12 cellular contexts compared by ENCODE assay signal in the genomic region with DNA sequence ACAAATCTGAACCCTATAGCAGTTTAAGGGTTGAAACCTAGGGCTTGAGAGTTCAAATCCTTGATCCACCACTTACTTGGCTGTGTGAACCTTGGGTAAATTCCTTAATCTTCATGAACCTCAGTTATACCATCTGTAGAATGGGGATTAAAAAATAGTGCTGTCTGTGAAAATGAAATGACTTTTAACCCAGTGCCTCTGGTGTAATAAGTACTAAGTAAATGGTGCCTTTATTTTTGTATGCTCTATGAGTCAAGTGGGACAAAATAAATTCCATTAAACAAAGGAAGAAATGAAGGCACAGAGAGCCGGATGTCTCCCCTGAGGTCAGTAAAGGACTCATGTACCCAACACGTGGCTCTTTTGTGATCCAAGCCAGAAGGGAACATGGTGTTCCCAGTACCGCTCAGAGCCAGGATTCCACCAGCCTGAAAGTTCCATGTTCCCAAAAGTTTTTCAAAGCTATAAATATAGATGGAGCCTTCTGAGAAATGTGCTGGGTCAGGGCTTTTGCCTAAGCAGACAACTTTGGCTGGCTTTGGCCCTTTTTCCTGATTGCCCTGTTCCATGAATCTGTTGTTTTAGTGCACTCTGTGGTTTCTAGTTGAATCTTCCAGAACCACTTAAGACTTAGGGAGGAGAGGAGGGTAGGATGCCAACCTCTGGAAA.
A peak's percentile ranks its signal among the peaks of the same experiment; 100 is the strongest.
DNase-seq lines count a peak whose midpoint lies in the region; ATAC-seq, FAIRE-seq and TF ChIP-seq lines count a peak whose summit lies in the region.
"Had no signal": no experiment of that assay in that cellular context is flagged by ENCODE, and none has a peak within 500 bp of the region (broad histone marks: within the 10 kb centered on the region; RNA-seq: fewer than 3 reads in every experiment).

No MANE protein-coding gene starts in this region.

- H3K9ac ChIP-seq in K562 (ENCODE audit: insufficient read depth in 1 of 2, low read depth in 2 of 2, low read length in 2 of 2), result no peak overlapping the region

- peaks cover 9 to 27% (median 16%) of the 10 kb centered on the region in 5 donors for H3K27me3 Mint-ChIP-seq in naive thymus-derived CD4-positive, alpha-beta T cell

- no peak for TF ChIP-seq EP300 in K562 (IDR thresholded peaks at IDR 0.05; ENCODE audit: low read length)

- peaks cover 0 to 18% (median 7%) of the 10 kb centered on the region in 11 donors for H3K9me3 Mint-ChIP-seq in naive thymus-derived CD4-positive, alpha-beta T cell

- H3K36me3 Mint-ChIP-seq in naive thymus-derived CD4-positive, alpha-beta T cell, result peaks cover 0 to 8% (median 2%) of the 10 kb centered on the region in 5 donors

- in situ Hi-C loops in K562 (cut with MboI), result no loop called here

- ATAC-seq in K562, result no peak
- no peak for ATAC-seq in naive thymus-derived CD4-positive, alpha-beta T cell

- H3K4me2 ChIP-seq in K562 (ENCODE audit: insufficient read depth, low read length), result no peak overlapping the region
- no peak overlapping the region for H3K4me2 ChIP-seq in hepatocyte

- H3K79me2 ChIP-seq in ACC112 (ENCODE audit: control insufficient read depth, insufficient read depth, low read length, unreplicated experiment) (no peaks in the 10 kb centered on the region), K562 (ENCODE audit: control insufficient read depth, insufficient read depth, low read length) (no peaks in the 10 kb centered on the region), hepatocyte (no peaks in the 10 kb centered on the region)

- no peaks in the 10 kb centered on the region; the same call in 1 of the 2 replicates for H3K9me3 ChIP-seq in K562 (replicated peaks; ENCODE audit: control insufficient read depth, insufficient read depth, low read depth, low read length)
- H3K9me3 ChIP-seq in hepatocyte (ENCODE audit: low read depth), result peaks cover 7% of the 10 kb centered on the region
- peaks cover 0 to 9% (median 0%) of the 10 kb centered on the region in 3 experiments for H3K9me3 ChIP-seq in naive thymus-derived CD4-positive, alpha-beta T cell (ENCODE audit: control insufficient read depth in 2 of 3, low read length in 3 of 3)
- H3K9me3 ChIP-seq: neutrophil had no signal

- TF ChIP-seq POLR2A in K562 (conservative IDR thresholded peaks at IDR 0.05), result no peak

- no peak for FAIRE-seq in K562 (lab: Jason Lieb, UNC)

- no peak overlapping the region for H3K27ac Mint-ChIP-seq in naive thymus-derived CD4-positive, alpha-beta T cell
- H3K27ac Mint-ChIP-seq: activated T-helper 2 cell treated with anti-CD3 and anti-CD28 coated beads, Interferon-gamma antibody, Interleukin-2, Interleukin-4, amounts not matched to agents 10 μg/mL and 5 μg/mL and 100 μg/mL, durations not matched to agents 14 hours and 24 hours and 36 hours had no signal

- peak overlapping the region; percentile 18; the same call in 1 of the 2 replicates for H3K4me3 ChIP-seq in ACC112 (ENCODE audit: low read depth, low read length)
- H3K4me3 ChIP-seq in K562, result no peak overlapping the region
- H3K4me3 ChIP-seq in hepatocyte, result no peak overlapping the region
- no peak overlapping the region for H3K4me3 ChIP-seq in naive thymus-derived CD4-positive, alpha-beta T cell (ENCODE audit: low read length)

- no peak for DNase-seq in K562 (ENCODE audit: extremely low read depth in 1 of 4, low spot score in 3 of 4)
- peak; percentile 46 for DNase-seq in hepatocyte (ENCODE audit: low spot score)
- DNase-seq in renal cortical epithelial cell (ENCODE audit: low read depth), result peak; percentile 16
- DNase-seq in NCI-H2196 (lab: John Stamatoyannopoulos, UW; ENCODE audit: unreplicated experiment), result no peak
- no peak for DNase-seq in HuH-7.5 (ENCODE audit: low spot score)
- no peak for DNase-seq in naive thymus-derived CD4-positive, alpha-beta T cell
- no peak for DNase-seq in GOT3 (lab: John Stamatoyannopoulos, UW)
- DNase-seq: activated CD4-positive, alpha-beta T cell treated with anti-CD3 and anti-CD28 coated beads for 4 hours; NCI-H146 had no signal

- H3K4me1 ChIP-seq in ACC112 (ENCODE audit: control insufficient read depth, insufficient read depth, low read length, unreplicated experiment) (peaks cover 12% of the 10 kb centered on the region), K562 (replicated peaks in 1 of 2; ENCODE audit: control insufficient read depth in 2 of 2, insufficient read depth in 2 of 2, low read length in 2 of 2) (no peaks in the 10 kb centered on the region), hepatocyte (ENCODE audit: insufficient read depth) (no peaks in the 10 kb centered on the region)
- H3K4me1 ChIP-seq in naive thymus-derived CD4-positive, alpha-beta T cell (ENCODE audit: control insufficient read depth in 2 of 2, insufficient read depth in 2 of 2, low read length in 2 of 2), result no peaks in the 10 kb centered on the region

- BruUV-seq in K562 (replicated peaks; lab: Mats Ljungman, UMichigan), result no TSS peak

- no peaks in the 10 kb centered on the region for H4K20me1 ChIP-seq in K562 (replicated peaks; ENCODE audit: control insufficient read depth, insufficient read depth, low read length)
- H4K20me1 ChIP-seq in hepatocyte (ENCODE audit: insufficient read depth, poor library complexity, severe bottlenecking), result no peaks in the 10 kb centered on the region

- WGBS in K562 (ENCODE audit: insufficient coverage, low coverage, missing lambda C conversion rate), result 0% methylated on average over 3 of the region's 3 CpGs
- WGBS in hepatocyte (ENCODE audit: low lambda C conversion rate, missing lambda C conversion rate), result 89% methylated on average over 3 of the region's 3 CpGs

- CTCF ChIA-PET in K562 (lab: Yijun Ruan, JAX; ENCODE audit: low intra/inter-chr PET ratio), result no interaction called here
- CTCF ChIA-PET in naive thymus-derived CD4-positive, alpha-beta T cell (lab: Charles Lee), result no interaction called here

- intact Hi-C loops in K562 (cut with micrococcal nuclease), result no loop called here
- intact Hi-C loops in naive thymus-derived CD4-positive, alpha-beta T cell (cut with micrococcal nuclease), result no loop called here

- peaks cover 0 to 7% (median 5%) of the 10 kb centered on the region in 7 donors for H3K4me1 Mint-ChIP-seq in naive thymus-derived CD4-positive, alpha-beta T cell

- H3K27me3 ChIP-seq in ACC112 (ENCODE audit: insufficient read depth, low read length), result peaks cover 35% of the 10 kb centered on the region
- peaks cover 12 to 18% of the 10 kb centered on the region in 2 experiments; a peak in 3 of 5 replicates for H3K27me3 ChIP-seq in K562 (ENCODE audit: control insufficient read depth in 2 of 2, insufficient read depth in 2 of 2, low read length in 2 of 2)
- H3K27me3 ChIP-seq in hepatocyte, result no peaks in the 10 kb centered on the region
- no peaks in the 10 kb centered on the region for H3K27me3 ChIP-seq in naive thymus-derived CD4-positive, alpha-beta T cell (ENCODE audit: control insufficient read depth in 2 of 2, insufficient read depth in 2 of 2, low read length in 2 of 2)

- no peaks in the 10 kb centered on the region for H3K9me2 ChIP-seq in hepatocyte (replicated peaks; ENCODE audit: insufficient read depth)

- TF ChIP-seq RAD21 in K562 (CRISPR knock-in tag; conservative IDR thresholded peaks at IDR 0.05 in 1 of 2, IDR thresholded peaks at IDR 0.05 in 1 of 2), result no peak

- no peaks in the 10 kb centered on the region for H3K36me3 ChIP-seq in ACC112 (ENCODE audit: insufficient read depth, low read length)
- H3K36me3 ChIP-seq in K562 (ENCODE audit: control insufficient read depth, insufficient read depth, low read length), result no peaks in the 10 kb centered on the region
- H3K36me3 ChIP-seq in hepatocyte (replicated peaks; ENCODE audit: insufficient read depth, low read depth), result no peaks in the 10 kb centered on the region
- H3K36me3 ChIP-seq in naive thymus-derived CD4-positive, alpha-beta T cell (ENCODE audit: control insufficient read depth in 2 of 3, insufficient read depth in 3 of 3, low read length in 3 of 3), result no peaks in the 10 kb centered on the region
- H3K36me3 ChIP-seq: neutrophil had no signal

- TF ChIP-seq CTCF in K562 (IDR thresholded peaks at IDR 0.05 in 2 of 3, conservative IDR thresholded peaks at IDR 0.05 in 1 of 3; ENCODE audit: insufficient read depth in 2 of 3, low read depth in 1 of 3, low read length in 3 of 3) (no peak), hepatocyte (IDR thresholded peaks at IDR 0.05; ENCODE audit: poor library complexity) (no peak)

- H3K27ac ChIP-seq in ACC112 (ENCODE audit: low read depth, low read length), result peak overlapping the region; percentile 48
- no peak overlapping the region for H3K27ac ChIP-seq in K562 (ENCODE audit: extremely low read depth, low read depth, low read length)
- H3K27ac ChIP-seq in hepatocyte, result peak overlapping the region; percentile 41
- no peak overlapping the region for H3K27ac ChIP-seq in naive thymus-derived CD4-positive, alpha-beta T cell (ENCODE audit: low read depth, low read length)
- H3K27ac ChIP-seq: neutrophil had no signal

- POLR2A ChIA-PET in K562 (lab: Yijun Ruan, JAX), result interaction anchor here (0.6 to 1.4 kb wide), 3 partner anchors 10 to 24 kb away, joined by 3 to 4 read pairs (median 3); no protein-coding TSS in a partner anchor
- POLR2A ChIA-PET in naive thymus-derived CD4-positive, alpha-beta T cell (lab: Charles Lee), result no interaction called here

- no peaks in the 10 kb centered on the region for H3K9me1 ChIP-seq in K562 (ENCODE audit: control insufficient read depth, insufficient read depth, low read length)

- H2AFZ ChIP-seq in ACC112 (ENCODE audit: low read length, unreplicated experiment) (peak overlapping the region; percentile 30), K562 (ENCODE audit: low read depth, low read length) (no peak overlapping the region), hepatocyte (no peak overlapping the region)

- H3K4me3 Mint-ChIP-seq in naive thymus-derived CD4-positive, alpha-beta T cell, result no peak overlapping the region

TF ChIP-seq in K562, 482 proteins besides CTCF, POLR2A, EP300 and RAD21:
- peak; percentile 34; the same call in 1 of the 2 replicates for TF ChIP-seq MAFF (IDR thresholded peaks at IDR 0.05; ENCODE audit: low read length)
- peak in 1 of 2 experiments; percentile 48; a peak in 1 of 4 replicates for TF ChIP-seq KDM1A (IDR thresholded peaks at IDR 0.05)
- peak; percentile 63; the same call in 1 of the 2 replicates for TF ChIP-seq C11orf30 (IDR thresholded peaks at IDR 0.05; ENCODE audit: low read depth)
- TF ChIP-seq ZNF707 (CRISPR knock-in tag; conservative IDR thresholded peaks at IDR 0.05), result no peak
- TF ChIP-seq BCOR (IDR thresholded peaks at IDR 0.05), result peak; percentile 66; the same call in 1 of the 2 replicates
- TF ChIP-seq, protein P1, sequence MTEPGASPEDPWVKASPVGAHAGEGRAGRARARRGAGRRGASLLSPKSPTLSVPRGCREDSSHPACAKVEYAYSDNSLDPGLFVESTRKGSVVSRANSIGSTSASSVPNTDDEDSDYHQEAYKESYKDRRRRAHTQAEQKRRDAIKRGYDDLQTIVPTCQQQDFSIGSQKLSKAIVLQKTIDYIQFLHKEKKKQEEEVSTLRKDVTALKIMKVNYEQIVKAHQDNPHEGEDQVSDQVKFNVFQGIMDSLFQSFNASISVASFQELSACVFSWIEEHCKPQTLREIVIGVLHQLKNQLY (CRISPR knock-in tag; conservative IDR thresholded peaks at IDR 0.05), result no peak
- peak; percentile 66 for TF ChIP-seq ZNF316 (IDR thresholded peaks at IDR 0.05)
- TF ChIP-seq RBM25 (IDR thresholded peaks at IDR 0.05; ENCODE audit: low read depth, low read length, severe bottlenecking), result peak; percentile 89

Comparison
In these comparisons a context has a peak if more than half of its experiments do, and no peak if none do; other contexts are left out.
1. H3K27ac ChIP-seq: peak in ACC112 (single experiment) and hepatocyte (single experiment); none in K562 (single experiment) and naive thymus-derived CD4-positive, alpha-beta T cell (single experiment).
2. DNase-seq: peak in hepatocyte (single experiment) and renal cortical epithelial cell (single experiment); none in K562 (0 of 4), NCI-H2196 (single experiment), HuH-7.5 (single experiment), naive thymus-derived CD4-positive, alpha-beta T cell (0 of 9) and GOT3 (single experiment).